In the genomic region with DNA sequence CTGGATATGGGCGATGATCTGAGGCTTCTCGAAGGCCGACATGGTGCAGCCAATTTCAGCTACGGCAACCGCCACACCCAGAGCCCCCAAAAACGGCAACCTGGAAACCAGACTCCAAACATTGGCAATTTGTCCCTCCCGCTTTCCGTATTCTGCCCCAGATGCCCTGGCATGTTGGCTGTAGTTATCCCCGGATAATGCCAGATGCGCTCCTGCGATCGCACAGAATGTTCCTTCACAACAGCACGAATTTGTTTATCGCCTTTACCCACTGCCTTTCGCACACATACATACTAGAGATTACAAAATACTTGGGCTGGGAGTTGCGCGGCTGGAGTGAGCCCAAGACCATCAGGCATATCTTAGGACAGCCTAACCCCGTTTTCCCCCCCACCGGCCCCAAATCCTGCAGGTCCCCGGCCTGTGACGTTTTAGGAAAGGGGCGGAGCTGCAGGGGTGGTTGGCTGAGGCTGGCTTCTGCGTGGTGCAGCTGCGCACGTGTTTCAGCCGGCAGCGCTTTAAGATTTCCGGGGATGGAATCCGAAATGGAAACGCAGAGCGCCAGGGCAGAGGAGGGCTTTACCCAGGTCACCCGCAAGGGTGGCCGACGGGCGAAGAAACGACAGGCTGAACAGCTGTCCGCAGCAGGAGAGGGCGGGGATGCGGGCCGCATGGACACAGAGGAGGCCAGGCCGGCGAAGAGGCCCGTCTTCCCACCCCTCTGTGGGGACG, we compare ENCODE assay signal across 8 cellular contexts. TPM values are rescaled to one million over a fixed set of nuclear protein-coding genes. Genes with fewer than 3 reads are reported as not detected.
DNase-seq lines count a peak whose midpoint lies in the region; ATAC-seq, FAIRE-seq and TF ChIP-seq lines count a peak whose summit lies in the region.

A gene (plus strand): TSS at position 487 of the 732 bp plus-strand sequence. CDS start 47 bp downstream, at position 534.

- peaks cover 33 to 34% of the 10 kb centered on the region in 2 donors for H3K4me1 Mint-ChIP-seq in natural killer cell

- peak within 1 kb of the TSS; percentile 96 for H2AFZ ChIP-seq in Loucy (ENCODE audit: low read length)

- H3K36me3 ChIP-seq in Loucy (ENCODE audit: insufficient read depth, low read length) = peaks cover 17% of the 10 kb centered on the region; the same call in 1 of the 2 replicates

- peak; percentile 54; the same call in 1 of the 2 replicates for TF ChIP-seq POLR2A in H54 (IDR thresholded peaks at IDR 0.05; ENCODE audit: low read depth, low read length)
- peak; percentile 66; the same call in 1 of the 2 replicates for TF ChIP-seq POLR2A in Raji (IDR thresholded peaks at IDR 0.05; ENCODE audit: insufficient read depth, low read depth, low read length)

- H3K27me3 Mint-ChIP-seq in natural killer cell (ENCODE audit: low read depth in 2 of 2) = no peaks in the 10 kb centered on the region

- no peaks in the 10 kb centered on the region for H3K9me3 Mint-ChIP-seq in natural killer cell

- peaks cover 33% of the 10 kb centered on the region for H3K4me1 ChIP-seq in Loucy (ENCODE audit: insufficient read depth, low read length, poor library complexity, severe bottlenecking)

- no peaks in the 10 kb centered on the region for H3K27me3 ChIP-seq in Loucy (ENCODE audit: insufficient read depth, low read length, poor library complexity, severe bottlenecking)

- no peaks in the 10 kb centered on the region for H3K9me2 ChIP-seq in Loucy (replicated peaks; ENCODE audit: low read depth, low read length)

- peak; percentile 95 for DNase-seq in EL
- DNase-seq in H54 (ENCODE audit: insufficient read length, low spot score) = peak; percentile 84
- peak; percentile 93 for DNase-seq in activated T-helper 9 cell treated with anti-CD3 and anti-CD28 coated beads, Interleukin-2, amount 50 U/mL, for 16 hours (ENCODE audit: low read depth)
- peak; percentile 95 for DNase-seq in fibroblast of peridontal ligament (ENCODE audit: extremely low read depth)
- DNase-seq in natural killer cell = peak; percentile 98
- peak; percentile 96 for DNase-seq in stimulated activated naive CD4-positive, alpha-beta T cell treated with Interleukin-2 at 50 U/mL for 16 hours (lab: John Stamatoyannopoulos, UW)

- H3K9me3 ChIP-seq in Loucy (ENCODE audit: insufficient read depth, low read depth, low read length) = no peaks in the 10 kb centered on the region

- peak within 1 kb of the TSS; percentile 88 for H3K9ac ChIP-seq in Loucy (ENCODE audit: low read depth, low read length, poor library complexity, severe bottlenecking)

- H3K4me3 ChIP-seq in Loucy (ENCODE audit: low read length, poor library complexity, severe bottlenecking) = peak within 1 kb of the TSS; percentile 91

- no peaks in the 10 kb centered on the region for H4K20me1 ChIP-seq in Loucy (ENCODE audit: insufficient read depth, low read length, poor library complexity, severe bottlenecking)

- H3F3A ChIP-seq in Loucy (ENCODE audit: low read depth) = no peaks in the 10 kb centered on the region

- H3K4me2 ChIP-seq in Loucy (ENCODE audit: low read depth, low read length, poor library complexity, severe bottlenecking) = peak within 1 kb of the TSS; percentile 100

- peak; percentile 93 to 99 (median 95) for ATAC-seq in natural killer cell

- peak within 1 kb of the TSS; percentile 96 to 100 for H3K27ac Mint-ChIP-seq in natural killer cell

- peaks cover 9% of the 10 kb centered on the region for H3K36me3 Mint-ChIP-seq in natural killer cell

- intact Hi-C loops in natural killer cell (cut with micrococcal nuclease) = loop anchor here (1.0 kb wide), 2 partner anchors 95 to 310 kb away; a partner anchor contains a TSS

- no peak for TF ChIP-seq CTCF in Loucy (conservative IDR thresholded peaks at IDR 0.05; ENCODE audit: low read length)
- TF ChIP-seq CTCF in natural killer cell (IDR thresholded peaks at IDR 0.05) = no peak

- peak within 1 kb of the TSS; percentile 100 for H3K4me3 Mint-ChIP-seq in natural killer cell

- FAIRE-seq in H54 (lab: Jason Lieb, UNC) = peak; percentile 87

- peaks cover 42% of the 10 kb centered on the region for H3K79me2 ChIP-seq in Loucy (ENCODE audit: insufficient read depth, low read length)

RNA-seq across cellular contexts. Expression of the gene that starts here (rescaled TPM):
- total RNA-seq in natural killer cell = 10 to 100 TPM; 19.4 to 25.1 (median 25.0) TPM

Comparison
In these comparisons a context has a peak if more than half of its experiments do, and no peak if none do; other contexts are left out.
1. Peak in every context shown above with its lines: DNase-seq, ATAC-seq and H3K4me3 ChIP-seq.